12 cellular contexts compared by ENCODE assay signal in genomic region chr1:157249326-157249725, GRCh38.
DNase-seq lines count a peak whose midpoint lies in the region; ATAC-seq lines count a peak whose summit lies in the region.
"Had no signal": no experiment of that assay in that cellular context is flagged by ENCODE, and none has a peak within 500 bp of the region (broad histone marks: within the 10 kb centered on the region; RNA-seq: fewer than 3 reads in every experiment).

No MANE protein-coding gene starts in this region.

- no peak for DNase-seq in activated T-cell treated with anti-CD3 and anti-CD28 coated beads, Interleukin-2, amount 50 U/mL, for 72 hours
- no peak for DNase-seq in activated T-cell treated with anti-CD3 and anti-CD28 coated beads, Interleukin-2, amount 50 U/mL, for 24 hours
- peak; percentile 3 for DNase-seq in activated CD8-positive, alpha-beta T cell treated with anti-CD3 and anti-CD28 coated beads, Interleukin-2, amount 10 ng/mL, durations not matched to agents 7 days and 5 days
- peak in 1 of 2 donors; percentile 17 for DNase-seq in stimulated activated naive CD8-positive, alpha-beta T cell treated with anti-CD3 and anti-CD28 coated beads, Interleukin-15, amount 100 ng/mL, for 72 hours
- no peak for DNase-seq in mucosa of gallbladder (ENCODE audit: low spot score)
- no peak for DNase-seq in Kasumi-1 (lab: John Stamatoyannopoulos, UW)
- DNase-seq: Calu3; effector CD8-positive, alpha-beta T cell; immature natural killer cell; posterior cingulate gyrus had no signal

- H3K4me1 Mint-ChIP-seq in activated T-cell treated with anti-CD3 and anti-CD28 coated beads, Interleukin-2, amount 50 U/mL, for 72 hours (ENCODE audit: low read depth): no peaks in the 10 kb centered on the region
- H3K4me1 Mint-ChIP-seq in activated T-cell treated with anti-CD3 and anti-CD28 coated beads, Interleukin-2, amount 50 U/mL, for 24 hours (ENCODE audit: low read depth): peaks cover 7% of the 10 kb centered on the region
- H3K4me1 Mint-ChIP-seq in activated CD8-positive, alpha-beta T cell treated with anti-CD3 and anti-CD28 coated beads, Interleukin-2, amount 10 ng/mL, durations not matched to agents 7 days and 5 days (ENCODE audit: low read depth): no peaks in the 10 kb centered on the region
- H3K4me1 Mint-ChIP-seq in stimulated activated naive CD8-positive, alpha-beta T cell treated with anti-CD3 and anti-CD28 coated beads, Interleukin-15, amount 100 ng/mL, for 72 hours: no peaks in the 10 kb centered on the region
- H3K4me1 Mint-ChIP-seq: immature natural killer cell had no signal

- CTCF ChIA-PET in activated CD8-positive, alpha-beta T cell treated with anti-CD3 and anti-CD28 coated beads, Interleukin-2, amount 10 ng/mL, durations not matched to agents 7 days and 5 days (lab: Charles Lee): no interaction called here

- peak; percentile 30 to 65 for ATAC-seq in activated T-cell treated with anti-CD3 and anti-CD28 coated beads, Interleukin-2, amount 50 U/mL, for 72 hours (replicated peaks in 1 of 2)
- peak; percentile 54 for ATAC-seq in HG02678 (IDR thresholded peaks at IDR 0.05; ENCODE audit: unreplicated experiment)
- no peak for ATAC-seq in activated CD8-positive, alpha-beta T cell treated with anti-CD3 and anti-CD28 coated beads, Interleukin-2, amount 10 ng/mL, durations not matched to agents 7 days and 5 days
- peak; percentile 91 for ATAC-seq in stimulated activated naive CD8-positive, alpha-beta T cell treated with anti-CD3 and anti-CD28 coated beads, Interleukin-15, amount 100 ng/mL, for 72 hours
- no peak for ATAC-seq in GM19023 (IDR thresholded peaks at IDR 0.05; ENCODE audit: unreplicated experiment)

- peaks cover 0 to 3% of the 10 kb centered on the region in 2 donors for H3K36me3 Mint-ChIP-seq in activated T-cell treated with anti-CD3 and anti-CD28 coated beads, Interleukin-2, amount 50 U/mL, for 72 hours (ENCODE audit: insufficient read depth in 2 of 2)
- no peaks in the 10 kb centered on the region for H3K36me3 Mint-ChIP-seq in activated T-cell treated with anti-CD3 and anti-CD28 coated beads, Interleukin-2, amount 50 U/mL, for 24 hours (ENCODE audit: low read depth)
- no peaks in the 10 kb centered on the region for H3K36me3 Mint-ChIP-seq in activated CD8-positive, alpha-beta T cell treated with anti-CD3 and anti-CD28 coated beads, Interleukin-2, amount 10 ng/mL, durations not matched to agents 7 days and 5 days (ENCODE audit: low read depth)
- H3K36me3 Mint-ChIP-seq: immature natural killer cell had no signal

- POLR2A ChIA-PET in activated CD8-positive, alpha-beta T cell treated with anti-CD3 and anti-CD28 coated beads, Interleukin-2, amount 10 ng/mL, durations not matched to agents 7 days and 5 days (lab: Charles Lee): no interaction called here

- no peaks in the 10 kb centered on the region for H3K9me3 Mint-ChIP-seq in activated T-cell treated with anti-CD3 and anti-CD28 coated beads, Interleukin-2, amount 50 U/mL, for 72 hours
- no peaks in the 10 kb centered on the region for H3K9me3 Mint-ChIP-seq in activated T-cell treated with anti-CD3 and anti-CD28 coated beads, Interleukin-2, amount 50 U/mL, for 24 hours
- H3K9me3 Mint-ChIP-seq in activated CD8-positive, alpha-beta T cell treated with anti-CD3 and anti-CD28 coated beads, Interleukin-2, amount 10 ng/mL, durations not matched to agents 7 days and 5 days (ENCODE audit: insufficient read depth): no peaks in the 10 kb centered on the region
- peaks cover 7 to 8% of the 10 kb centered on the region in 2 donors for H3K9me3 Mint-ChIP-seq in stimulated activated naive CD8-positive, alpha-beta T cell treated with anti-CD3 and anti-CD28 coated beads, Interleukin-15, amount 100 ng/mL, for 72 hours

- H3K27ac Mint-ChIP-seq in activated T-cell treated with anti-CD3 and anti-CD28 coated beads, Interleukin-2, amount 50 U/mL, for 72 hours: no peak overlapping the region
- H3K27ac Mint-ChIP-seq in activated T-cell treated with anti-CD3 and anti-CD28 coated beads, Interleukin-2, amount 50 U/mL, for 24 hours: no peak overlapping the region
- no peak overlapping the region for H3K27ac Mint-ChIP-seq in activated CD8-positive, alpha-beta T cell treated with anti-CD3 and anti-CD28 coated beads, Interleukin-2, amount 10 ng/mL, durations not matched to agents 7 days and 5 days
- H3K27ac Mint-ChIP-seq in stimulated activated naive CD8-positive, alpha-beta T cell treated with anti-CD3 and anti-CD28 coated beads, Interleukin-15, amount 100 ng/mL, for 72 hours: no peak overlapping the region
- H3K27ac Mint-ChIP-seq: immature natural killer cell had no signal

- no peak overlapping the region for H3K4me3 Mint-ChIP-seq in activated T-cell treated with anti-CD3 and anti-CD28 coated beads, Interleukin-2, amount 50 U/mL, for 72 hours
- H3K4me3 Mint-ChIP-seq in activated T-cell treated with anti-CD3 and anti-CD28 coated beads, Interleukin-2, amount 50 U/mL, for 24 hours: no peak overlapping the region
- no peak overlapping the region for H3K4me3 Mint-ChIP-seq in activated CD8-positive, alpha-beta T cell treated with anti-CD3 and anti-CD28 coated beads, Interleukin-2, amount 10 ng/mL, durations not matched to agents 7 days and 5 days
- no peak overlapping the region for H3K4me3 Mint-ChIP-seq in stimulated activated naive CD8-positive, alpha-beta T cell treated with anti-CD3 and anti-CD28 coated beads, Interleukin-15, amount 100 ng/mL, for 72 hours
- H3K4me3 Mint-ChIP-seq: immature natural killer cell had no signal

- peaks cover 59% of the 10 kb centered on the region for H3K27me3 Mint-ChIP-seq in activated T-cell treated with anti-CD3 and anti-CD28 coated beads, Interleukin-2, amount 50 U/mL, for 72 hours (ENCODE audit: low read depth)
- H3K27me3 Mint-ChIP-seq in activated T-cell treated with anti-CD3 and anti-CD28 coated beads, Interleukin-2, amount 50 U/mL, for 24 hours: peaks cover 77% of the 10 kb centered on the region
- H3K27me3 Mint-ChIP-seq in activated CD8-positive, alpha-beta T cell treated with anti-CD3 and anti-CD28 coated beads, Interleukin-2, amount 10 ng/mL, durations not matched to agents 7 days and 5 days (ENCODE audit: low read depth): peaks cover 11% of the 10 kb centered on the region
- peaks cover 73% of the 10 kb centered on the region for H3K27me3 Mint-ChIP-seq in stimulated activated naive CD8-positive, alpha-beta T cell treated with anti-CD3 and anti-CD28 coated beads, Interleukin-15, amount 100 ng/mL, for 72 hours

Comparison
In these comparisons a context has a peak if more than half of its experiments do, and no peak if none do; other contexts are left out.
1. ATAC-seq: peak in activated T-cell treated with anti-CD3 and anti-CD28 coated beads, Interleukin-2, amount 50 U/mL, for 72 hours (2 of 2), HG02678 (single experiment) and stimulated activated naive CD8-positive, alpha-beta T cell treated with anti-CD3 and anti-CD28 coated beads, Interleukin-15, amount 100 ng/mL, for 72 hours (single experiment); none in activated CD8-positive, alpha-beta T cell treated with anti-CD3 and anti-CD28 coated beads, Interleukin-2, amount 10 ng/mL, durations not matched to agents 7 days and 5 days (single experiment) and GM19023 (single experiment).